ENCODE assay signal across 1 cellular context in the genomic region with DNA sequence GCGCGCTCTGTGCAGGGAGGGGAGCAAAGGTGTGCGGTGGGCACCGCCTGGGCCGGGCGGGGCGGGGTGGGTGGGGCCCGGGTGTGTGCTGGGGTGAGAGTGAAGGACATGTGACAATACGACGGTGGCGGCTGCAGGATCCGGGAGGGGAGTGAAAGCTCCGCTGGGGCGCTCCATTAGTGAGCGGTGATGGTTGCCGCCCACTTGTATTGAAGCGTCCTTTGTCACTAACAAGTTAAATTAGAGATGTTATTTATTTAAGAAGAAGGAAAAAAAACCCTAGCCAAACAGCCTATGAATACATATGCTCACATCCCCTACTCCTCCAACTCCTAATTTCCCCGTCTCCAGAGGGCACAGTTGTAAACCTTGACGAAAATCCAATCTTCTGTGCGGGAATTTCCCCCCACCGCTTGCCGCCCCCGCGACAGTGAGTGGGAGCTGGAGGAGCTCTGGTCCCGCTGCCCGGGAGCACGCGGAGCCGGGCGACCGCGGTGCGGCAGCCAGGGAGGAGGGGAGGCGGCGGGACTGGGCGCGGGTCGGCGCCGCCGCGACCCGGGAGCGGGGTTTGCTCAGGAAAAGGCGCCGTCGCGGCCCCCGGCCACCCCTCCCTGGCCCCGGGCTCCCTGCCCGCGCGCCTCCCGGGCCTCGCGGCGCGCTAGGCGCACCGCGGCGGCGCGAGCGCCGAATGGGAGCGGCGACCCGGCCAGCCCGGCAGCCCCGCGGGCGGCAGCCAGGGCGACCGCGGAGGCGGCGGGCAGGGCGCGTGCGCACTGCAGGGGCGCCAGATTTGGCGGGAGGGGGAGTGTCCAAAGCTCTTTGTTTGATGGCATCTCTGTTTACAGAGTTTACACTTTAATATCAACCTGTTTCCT.
TF ChIP-seq lines count a peak whose summit lies in the region.

A gene (plus strand): TSS at position 851 of the 875 bp plus-strand sequence. CDS start 206 bp downstream, outside the sequence.

TF ChIP-seq in IMR-90, 13 proteins besides CTCF, POLR2A, EP300 and RAD21:
- TF ChIP-seq MAFK (IDR thresholded peaks at IDR 0.05; ENCODE audit: low read depth, low read length) (no peak), FOS (IDR thresholded peaks at IDR 0.05; ENCODE audit: low read depth, low read length) (no peak), SMC3 (IDR thresholded peaks at IDR 0.05; ENCODE audit: low read depth, low read length) (no peak)
- TF ChIP-seq, protein P1, sequence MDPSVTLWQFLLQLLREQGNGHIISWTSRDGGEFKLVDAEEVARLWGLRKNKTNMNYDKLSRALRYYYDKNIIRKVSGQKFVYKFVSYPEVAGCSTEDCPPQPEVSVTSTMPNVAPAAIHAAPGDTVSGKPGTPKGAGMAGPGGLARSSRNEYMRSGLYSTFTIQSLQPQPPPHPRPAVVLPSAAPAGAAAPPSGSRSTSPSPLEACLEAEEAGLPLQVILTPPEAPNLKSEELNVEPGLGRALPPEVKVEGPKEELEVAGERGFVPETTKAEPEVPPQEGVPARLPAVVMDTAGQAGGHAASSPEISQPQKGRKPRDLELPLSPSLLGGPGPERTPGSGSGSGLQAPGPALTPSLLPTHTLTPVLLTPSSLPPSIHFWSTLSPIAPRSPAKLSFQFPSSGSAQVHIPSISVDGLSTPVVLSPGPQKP (IDR thresholded peaks at IDR 0.05; ENCODE audit: borderline replicate concordance, low read depth, low read length), result no peak
